Comparison of ENCODE assay signal across 8 cellular contexts in the genomic region with DNA sequence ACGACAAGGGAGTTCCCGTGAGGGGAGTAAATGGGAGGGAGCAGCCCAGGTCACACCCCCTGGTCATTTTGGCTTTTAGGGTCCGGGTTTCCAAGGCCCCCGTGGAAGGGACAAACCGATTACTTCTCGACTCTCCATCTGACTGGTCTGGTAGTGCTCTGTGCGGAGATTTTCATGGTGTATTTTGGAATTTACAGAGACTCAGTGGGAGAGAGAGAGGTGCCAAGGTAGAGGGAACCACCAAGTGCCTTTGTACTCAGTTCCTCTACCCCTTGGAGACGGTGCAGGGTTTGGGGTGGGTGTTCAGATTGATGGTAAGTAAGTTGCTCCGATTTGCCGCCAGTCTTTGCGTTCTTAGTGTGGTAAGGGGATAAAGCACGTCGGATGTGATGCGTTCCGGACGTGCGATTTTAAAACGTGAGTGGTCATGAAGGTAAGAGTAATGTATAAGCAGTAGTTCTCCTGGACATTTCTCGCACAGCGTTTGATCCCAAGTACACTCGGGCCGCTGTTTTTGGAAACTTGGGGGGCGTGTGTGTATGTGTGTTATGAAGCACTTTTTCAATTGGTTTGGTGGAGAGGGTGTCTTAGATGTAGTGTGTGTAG. TPM values are rescaled to one million over a fixed set of nuclear protein-coding genes. Genes with fewer than 3 reads are reported as not detected.
DNase-seq lines count a peak whose midpoint lies in the region; ATAC-seq lines count a peak whose summit lies in the region.

No MANE protein-coding gene starts in this region.

- peak; percentile 26 for ATAC-seq in HG03432 (IDR thresholded peaks at IDR 0.05; ENCODE audit: unreplicated experiment)

- peak; percentile 37 for DNase-seq in activated gamma-delta T cell treated with Interleukin-2 at 50 U/mL for 16 hours
- no peak for DNase-seq in activated gamma-delta T cell (lab: John Stamatoyannopoulos, UW)
- DNase-seq in SK-N-DZ (ENCODE audit: low spot score) = peak; percentile 39
- peak; percentile 54 for DNase-seq in astrocyte of the hippocampus (ENCODE audit: low read depth, low spot score)
- DNase-seq in iPS-NIHi11 (ENCODE audit: low spot score) = peak; percentile 30
- peak in 3 of 4 experiments; percentile 1 to 24 (median 14) for DNase-seq in stimulated activated CD4-positive, alpha-beta T cell treated with anti-CD3 and anti-CD28 coated beads, Interleukin-1b, Interleukin-23, amount 100 ng/mL, for 24 hours (ENCODE audit: low read depth in 4 of 4, low spot score in 1 of 4)
- DNase-seq in cortex of kidney (lab: John Stamatoyannopoulos, UW) = no peak

RNA-seq across cellular contexts. Expression of a gene that starts 0.7 kb away (rescaled TPM):
- polyA plus RNA-seq in SK-N-DZ (2014; cell fraction: cytosol; rRNA removed) = 16.4 and 19.2 TPM in 2 replicates
- polyA plus RNA-seq in SK-N-DZ (2014; cell fraction: nucleus; rRNA removed) = 20.2 and 27.6 TPM in 2 replicates

Comparison
In these comparisons a context has a peak if more than half of its experiments do, and no peak if none do; other contexts are left out.
1. DNase-seq: peak in activated gamma-delta T cell treated with Interleukin-2 at 50 U/mL for 16 hours (single experiment), SK-N-DZ (single experiment), astrocyte of the hippocampus (single experiment), iPS-NIHi11 (single experiment) and stimulated activated CD4-positive, alpha-beta T cell treated with anti-CD3 and anti-CD28 coated beads, Interleukin-1b, Interleukin-23, amount 100 ng/mL, for 24 hours (3 of 4); none in activated gamma-delta T cell (single experiment) and cortex of kidney (single experiment).